In the genomic region with DNA sequence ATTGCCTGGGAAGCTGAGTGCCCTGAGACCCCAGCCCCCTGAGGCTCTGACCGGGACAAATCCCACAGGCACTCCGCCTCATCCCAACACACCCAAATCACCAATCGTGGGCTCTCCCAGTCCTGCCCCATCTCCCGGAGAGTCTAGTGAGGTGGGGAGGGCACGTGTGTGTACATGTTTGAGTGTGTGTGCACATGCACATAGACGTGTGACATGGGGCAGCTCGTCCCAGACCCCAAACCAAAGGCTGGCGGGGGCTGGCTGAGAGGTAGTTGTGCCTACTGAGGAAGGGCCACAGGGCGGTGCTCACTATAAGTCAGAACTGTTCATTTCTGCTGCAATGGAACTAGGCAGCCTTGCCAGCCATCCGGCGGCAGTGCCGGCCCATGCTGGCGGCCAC, we compare ENCODE assay signal across 18 cellular contexts. TPM values are rescaled to one million over a fixed set of nuclear protein-coding genes. Genes with fewer than 3 reads are reported as not detected.
DNase-seq lines count a peak whose midpoint lies in the region; ATAC-seq, FAIRE-seq and TF ChIP-seq lines count a peak whose summit lies in the region.
"Had no signal": no experiment of that assay in that cellular context is flagged by ENCODE, and none has a peak within 500 bp of the region (broad histone marks: within the 10 kb centered on the region; RNA-seq: fewer than 3 reads in every experiment).

No MANE protein-coding gene starts in this region.

- POLR2A ChIA-PET in HepG2 (lab: Yijun Ruan, JAX) = no interaction called here

- no peak overlapping the region for H3K9ac ChIP-seq in HepG2 (ENCODE audit: insufficient read depth, low read depth, low read length)

- BruUV-seq in HepG2 (replicated peaks; lab: Mats Ljungman, UMichigan) = no TSS peak

- no peak for TF ChIP-seq EP300 in HepG2 (IDR thresholded peaks at IDR 0.05; ENCODE audit: low read depth in 2 of 2, low read length in 2 of 2)
- TF ChIP-seq EP300 in HepG2 (CRISPR knock-in tag; IDR thresholded peaks at IDR 0.05; ENCODE audit: borderline replicate concordance) = no peak

- intact Hi-C loops in HepG2 (cut with micrococcal nuclease; ENCODE audit: unreplicated experiment) (no loop called here), right lobe of liver (cut with DNase I) (no loop called here), sciatic nerve (cut with DNase I) (no loop called here)

- FAIRE-seq in HepG2 (lab: Jason Lieb, UNC) = no peak
- FAIRE-seq: GM12878 had no signal

- no peak for TF ChIP-seq RAD21 in HepG2 (CRISPR knock-in tag; IDR thresholded peaks at IDR 0.05)

- 77% methylated on average over 9 of the region's 13 CpGs for WGBS in HepG2 (ENCODE audit: low lambda C conversion rate)
- 67% methylated on average over 3 of the region's 13 CpGs for WGBS in right lobe of liver (ENCODE audit: insufficient coverage, low coverage, low lambda C conversion rate, missing lambda C conversion rate)

- peaks cover 7 to 23% of the 10 kb centered on the region in 2 experiments; a peak in 4 of 5 replicates for H3K27me3 ChIP-seq in HepG2 (ENCODE audit: control insufficient read depth in 1 of 2, insufficient read depth in 2 of 2, low read length in 2 of 2)
- H3K27me3 ChIP-seq in right lobe of liver = no peaks in the 10 kb centered on the region
- H3K27me3 ChIP-seq in osteoblast (ENCODE audit: insufficient read depth, low read length) = peaks cover 37% of the 10 kb centered on the region

- H3K36me3 ChIP-seq in HepG2 (replicated peaks in 1 of 2; ENCODE audit: control insufficient read depth in 1 of 2, insufficient read depth in 2 of 2, low read length in 2 of 2) (no peaks in the 10 kb centered on the region; a peak in 1 of 5 replicates), right lobe of liver (no peaks in the 10 kb centered on the region), osteoblast (ENCODE audit: insufficient read depth, low read length) (peaks cover 5% of the 10 kb centered on the region)

- TF ChIP-seq POLR2A in HepG2 (IDR thresholded peaks at IDR 0.05; ENCODE audit: insufficient read depth in 1 of 2, low read depth in 2 of 2, low read length in 2 of 2) = no peak
- TF ChIP-seq POLR2A in right lobe of liver (IDR thresholded peaks at IDR 0.05) = no peak

- ATAC-seq in HepG2 = no peak
- no peak for ATAC-seq in right lobe of liver
- ATAC-seq in sciatic nerve = no peak
- no peak for ATAC-seq in GM18870 (IDR thresholded peaks at IDR 0.05; ENCODE audit: unreplicated experiment)
- ATAC-seq: GM12878 had no signal

- no peak overlapping the region for H3K4me3 ChIP-seq in HepG2 (replicated peaks in 1 of 3; ENCODE audit: insufficient read depth in 1 of 3, low read depth in 2 of 3, low read length in 3 of 3)
- H3K4me3 ChIP-seq in right lobe of liver = no peak overlapping the region
- no peak overlapping the region for H3K4me3 ChIP-seq in osteoblast (ENCODE audit: insufficient read depth, low read length)
- H3K4me3 ChIP-seq: GM12878 had no signal

- no peak for TF ChIP-seq CTCF in HepG2 (CRISPR knock-in tag; IDR thresholded peaks at IDR 0.05)
- TF ChIP-seq CTCF in right lobe of liver (IDR thresholded peaks at IDR 0.05) = no peak
- no peak for TF ChIP-seq CTCF in osteoblast (IDR thresholded peaks at IDR 0.05; ENCODE audit: extremely low read depth, low read depth, low read length)

- H3K27ac ChIP-seq in HepG2 (ENCODE audit: extremely low read length, insufficient read depth, low read length) (no peak overlapping the region), right lobe of liver (no peak overlapping the region), osteoblast (ENCODE audit: low read depth, low read length) (no peak overlapping the region)
- H3K27ac ChIP-seq: HL-60 had no signal

- in situ Hi-C loops in HepG2 (cut with HindIII; ENCODE audit: extremely low pct_ligation_motif_present, low pct_unique_long_range_greater_than_20kb) = no loop called here

- H3K9me3 ChIP-seq in HepG2 (ENCODE audit: low read length) (no peaks in the 10 kb centered on the region), right lobe of liver (no peaks in the 10 kb centered on the region), osteoblast (ENCODE audit: low read depth, low read length) (no peaks in the 10 kb centered on the region)

- H4K20me1 ChIP-seq in HepG2 (ENCODE audit: insufficient read depth, low read length) = peaks cover 5% of the 10 kb centered on the region; the same call in 1 of the 2 replicates
- H4K20me1 ChIP-seq in osteoblast (ENCODE audit: insufficient read depth, low read length) = peaks cover 2% of the 10 kb centered on the region

- CTCF ChIA-PET in HepG2 (lab: Yijun Ruan, JAX; ENCODE audit: low intra/inter-chr PET ratio, low total read pairs) = no interaction called here

- H2AFZ ChIP-seq in HepG2 (ENCODE audit: low read length) = no peak overlapping the region
- no peak overlapping the region for H2AFZ ChIP-seq in osteoblast (ENCODE audit: low read length)

- no peak overlapping the region for H3K4me2 ChIP-seq in HepG2 (ENCODE audit: low read depth, low read length)
- peak overlapping the region; percentile 28 for H3K4me2 ChIP-seq in osteoblast (ENCODE audit: insufficient read depth, low read length)

- no peak for DNase-seq in HepG2 (ENCODE audit: low spot score)
- DNase-seq in right lobe of liver = no peak
- no peak for DNase-seq in osteoblast (ENCODE audit: insufficient read length, low spot score, missing footprints)
- no peak for DNase-seq in sciatic nerve (ENCODE audit: low spot score)
- DNase-seq: 8988T; ACHN; Calu3; CD4-positive, alpha-beta T cell; DMS 273 treated with DMSO at 0.1 percent for 48 hours; HCEC 1CT; HFFc6; IMR-90; KBM-7 had no signal

- no peaks in the 10 kb centered on the region for H3K79me2 ChIP-seq in HepG2 (ENCODE audit: insufficient read depth, low read length)
- no peaks in the 10 kb centered on the region for H3K79me2 ChIP-seq in osteoblast (ENCODE audit: insufficient read depth, low read length)

- H3K4me1 ChIP-seq in HepG2 (ENCODE audit: insufficient read depth, low read length) = peaks cover 36% of the 10 kb centered on the region
- H3K4me1 ChIP-seq in right lobe of liver = peaks cover 0 to 3% (median 0%) of the 10 kb centered on the region in 4 donors
- H3K4me1 ChIP-seq in osteoblast (ENCODE audit: insufficient read depth, low read length) = peaks cover 7% of the 10 kb centered on the region

RNA-seq across cellular contexts. Expression of a gene that starts 8.6 kb away (rescaled TPM):
- total RNA-seq in HepG2 (2016; rRNA removed; fragmentation: Illumina TruSeq; extraction: Trizol) (0.09 and 0.18 TPM in 2 replicates), right lobe of liver (under 1 TPM; 0.15 to 0.98 (median 0.35) TPM), osteoblast (not detected in 2 replicates), sciatic nerve (0.53 TPM)
- not detected in 2 replicates for total RNA-seq in HepG2 (2016; cell fraction: cytosol; rRNA removed; fragmentation: Illumina TruSeq; extraction: Trizol; ENCODE audit: low read depth)
- total RNA-seq in HepG2 (2016; cell fraction: insoluble cytoplasmic fraction; rRNA removed; fragmentation: Illumina TruSeq; extraction: Trizol) = 0.13 and 0.17 TPM in 2 replicates
- total RNA-seq in HepG2 (2016; cell fraction: membrane; rRNA removed; fragmentation: Illumina TruSeq; extraction: Trizol) = 0.12 TPM in 1 of 2 replicates, not detected in the other
- total RNA-seq in HepG2 (2016; cell fraction: nucleus; rRNA removed; fragmentation: Illumina TruSeq; extraction: Trizol) = not detected in 2 replicates
- polyA plus RNA-seq in HepG2 (2011; rRNA removed) = 0.18 and 0.40 TPM in 2 replicates
- polyA plus RNA-seq in HepG2 (2011; cell fraction: cytosol; rRNA removed) = 0.18 and 0.44 TPM in 2 replicates
- 0.35 and 0.64 TPM in 2 replicates for polyA plus RNA-seq in HepG2 (2011; cell fraction: nucleus; rRNA removed)
- 0.40 and 0.47 TPM in 2 replicates for polyA plus RNA-seq in HepG2 (2012)
- 0.08 TPM in 1 of 2 replicates, not detected in the other for polyA plus RNA-seq in HepG2 (2016; cell fraction: cytosol; fragmentation: Illumina TruSeq; extraction: Trizol; ENCODE audit: low read depth)
- polyA plus RNA-seq in HepG2 (2016; cell fraction: insoluble cytoplasmic fraction; fragmentation: Illumina TruSeq; extraction: Trizol; ENCODE audit: low read depth) = 0.26 TPM in 1 of 2 replicates, not detected in the other
- polyA plus RNA-seq in HepG2 (2016; cell fraction: membrane; fragmentation: Illumina TruSeq; extraction: Trizol; ENCODE audit: low read depth) = 0.15 and 0.21 TPM in 2 replicates
- 0.27 TPM in 1 of 2 replicates, not detected in the other for polyA plus RNA-seq in HepG2 (2016; cell fraction: nucleus; fragmentation: Illumina TruSeq; extraction: Trizol; ENCODE audit: insufficient read depth, low read depth)
- 0.84 TPM in 1 of 2 replicates, not detected in the other for polyA minus RNA-seq in HepG2 (2011; rRNA and poly(A)+ RNA removed; ENCODE audit: low replicate concordance)
- not detected in 2 replicates for polyA minus RNA-seq in HepG2 (2011; cell fraction: cytosol; rRNA and poly(A)+ RNA removed)
- polyA minus RNA-seq in HepG2 (2011; cell fraction: nucleus; rRNA and poly(A)+ RNA removed) = not detected in 2 replicates
- total RNA-seq: Daoy, HFFc6, IMR-90 had no signal

RNA-seq across cellular contexts. Expression of a gene that starts 14.8 kb away (rescaled TPM):
- total RNA-seq in HepG2 (2016; rRNA removed; fragmentation: Illumina TruSeq; extraction: Trizol) (128 and 187 TPM in 2 replicates), right lobe of liver (10 to 100 TPM; 10.2 to 57.1 (median 15.2) TPM), osteoblast (67.3 and 73.1 TPM in 2 replicates), sciatic nerve (64.4 TPM)
- 86.8 and 92.1 TPM in 2 replicates for total RNA-seq in HepG2 (2016; cell fraction: cytosol; rRNA removed; fragmentation: Illumina TruSeq; extraction: Trizol; ENCODE audit: low read depth)
- 110 and 194 TPM in 2 replicates for total RNA-seq in HepG2 (2016; cell fraction: insoluble cytoplasmic fraction; rRNA removed; fragmentation: Illumina TruSeq; extraction: Trizol)
- 93.3 and 93.5 TPM in 2 replicates for total RNA-seq in HepG2 (2016; cell fraction: membrane; rRNA removed; fragmentation: Illumina TruSeq; extraction: Trizol)
- 150 and 173 TPM in 2 replicates for total RNA-seq in HepG2 (2016; cell fraction: nucleus; rRNA removed; fragmentation: Illumina TruSeq; extraction: Trizol)
- polyA plus RNA-seq in HepG2 (2011; rRNA removed) = 28.1 and 68.9 TPM in 2 replicates
- 33.1 and 34.9 TPM in 2 replicates for polyA plus RNA-seq in HepG2 (2011; cell fraction: cytosol; rRNA removed)
- 340 and 407 TPM in 2 replicates for polyA plus RNA-seq in HepG2 (2011; cell fraction: nucleus; rRNA removed)
- 81.3 and 104 TPM in 2 replicates for polyA plus RNA-seq in HepG2 (2012)
- 49.5 and 55.8 TPM in 2 replicates for polyA plus RNA-seq in HepG2 (2016; cell fraction: cytosol; fragmentation: Illumina TruSeq; extraction: Trizol; ENCODE audit: low read depth)
- 117 and 128 TPM in 2 replicates for polyA plus RNA-seq in HepG2 (2016; cell fraction: insoluble cytoplasmic fraction; fragmentation: Illumina TruSeq; extraction: Trizol; ENCODE audit: low read depth)
- polyA plus RNA-seq in HepG2 (2016; cell fraction: membrane; fragmentation: Illumina TruSeq; extraction: Trizol; ENCODE audit: low read depth) = 64.4 TPM in 2 replicates
- polyA plus RNA-seq in HepG2 (2016; cell fraction: nucleus; fragmentation: Illumina TruSeq; extraction: Trizol; ENCODE audit: insufficient read depth, low read depth) = 435 and 459 TPM in 2 replicates
- polyA minus RNA-seq in HepG2 (2011; rRNA and poly(A)+ RNA removed; ENCODE audit: low replicate concordance) = 8.9 and 43.8 TPM in 2 replicates
- polyA minus RNA-seq in HepG2 (2011; cell fraction: cytosol; rRNA and poly(A)+ RNA removed) = 24.2 and 37.5 TPM in 2 replicates
- polyA minus RNA-seq in HepG2 (2011; cell fraction: nucleus; rRNA and poly(A)+ RNA removed) = 34.4 and 55.3 TPM in 2 replicates

RNA-seq across cellular contexts. Expression of a gene that starts 26.9 kb away (rescaled TPM):
- total RNA-seq in HepG2 (2016; rRNA removed; fragmentation: Illumina TruSeq; extraction: Trizol) (84.2 and 250 TPM in 2 replicates), right lobe of liver (10 to 100 TPM; 22.8 to 70.0 (median 41.3) TPM), osteoblast (144 and 250 TPM in 2 replicates), sciatic nerve (87.4 TPM)
- 92.1 and 114 TPM in 2 replicates for total RNA-seq in HepG2 (2016; cell fraction: cytosol; rRNA removed; fragmentation: Illumina TruSeq; extraction: Trizol; ENCODE audit: low read depth)
- total RNA-seq in HepG2 (2016; cell fraction: insoluble cytoplasmic fraction; rRNA removed; fragmentation: Illumina TruSeq; extraction: Trizol) = 90.4 and 246 TPM in 2 replicates
- total RNA-seq in HepG2 (2016; cell fraction: membrane; rRNA removed; fragmentation: Illumina TruSeq; extraction: Trizol) = 55.3 and 74.3 TPM in 2 replicates
- total RNA-seq in HepG2 (2016; cell fraction: nucleus; rRNA removed; fragmentation: Illumina TruSeq; extraction: Trizol) = 170 and 197 TPM in 2 replicates
- polyA plus RNA-seq in HepG2 (2011; rRNA removed) = 196 and 258 TPM in 2 replicates
- polyA plus RNA-seq in HepG2 (2011; cell fraction: cytosol; rRNA removed) = 338 and 484 TPM in 2 replicates
- polyA plus RNA-seq in HepG2 (2011; cell fraction: nucleus; rRNA removed) = 620 and 660 TPM in 2 replicates
- 207 and 213 TPM in 2 replicates for polyA plus RNA-seq in HepG2 (2012)
- 111 and 128 TPM in 2 replicates for polyA plus RNA-seq in HepG2 (2016; cell fraction: cytosol; fragmentation: Illumina TruSeq; extraction: Trizol; ENCODE audit: low read depth)
- 97.6 and 108 TPM in 2 replicates for polyA plus RNA-seq in HepG2 (2016; cell fraction: insoluble cytoplasmic fraction; fragmentation: Illumina TruSeq; extraction: Trizol; ENCODE audit: low read depth)
- polyA plus RNA-seq in HepG2 (2016; cell fraction: membrane; fragmentation: Illumina TruSeq; extraction: Trizol; ENCODE audit: low read depth) = 58.9 and 66.6 TPM in 2 replicates
- 462 and 471 TPM in 2 replicates for polyA plus RNA-seq in HepG2 (2016; cell fraction: nucleus; fragmentation: Illumina TruSeq; extraction: Trizol; ENCODE audit: insufficient read depth, low read depth)
- polyA minus RNA-seq in HepG2 (2011; rRNA and poly(A)+ RNA removed; ENCODE audit: low replicate concordance) = 170 and 432 TPM in 2 replicates
- polyA minus RNA-seq in HepG2 (2011; cell fraction: cytosol; rRNA and poly(A)+ RNA removed) = 173 and 183 TPM in 2 replicates
- 79.1 and 82.6 TPM in 2 replicates for polyA minus RNA-seq in HepG2 (2011; cell fraction: nucleus; rRNA and poly(A)+ RNA removed)
- total RNA-seq: H4 had no signal

RNA-seq across cellular contexts. Expression of a gene that starts 28.5 kb away (rescaled TPM):
- total RNA-seq in HepG2 (2016; rRNA removed; fragmentation: Illumina TruSeq; extraction: Trizol) (15.1 and 23.0 TPM in 2 replicates), right lobe of liver (10 to 100 TPM in 2 of 6 experiments, 1 to 10 TPM in 4; 8.1 to 12.8 (median 10.0) TPM), osteoblast (14.5 and 18.0 TPM in 2 replicates), sciatic nerve (28.6 TPM)
- total RNA-seq in HepG2 (2016; cell fraction: cytosol; rRNA removed; fragmentation: Illumina TruSeq; extraction: Trizol; ENCODE audit: low read depth) = 36.0 and 37.2 TPM in 2 replicates
- 17.3 and 23.3 TPM in 2 replicates for total RNA-seq in HepG2 (2016; cell fraction: insoluble cytoplasmic fraction; rRNA removed; fragmentation: Illumina TruSeq; extraction: Trizol)
- 41.6 and 45.9 TPM in 2 replicates for total RNA-seq in HepG2 (2016; cell fraction: membrane; rRNA removed; fragmentation: Illumina TruSeq; extraction: Trizol)
- 14.0 and 14.1 TPM in 2 replicates for total RNA-seq in HepG2 (2016; cell fraction: nucleus; rRNA removed; fragmentation: Illumina TruSeq; extraction: Trizol)
- polyA plus RNA-seq in HepG2 (2011; rRNA removed) = 21.4 and 26.2 TPM in 2 replicates
- 14.8 and 24.4 TPM in 2 replicates for polyA plus RNA-seq in HepG2 (2011; cell fraction: cytosol; rRNA removed)
- 83.8 and 91.3 TPM in 2 replicates for polyA plus RNA-seq in HepG2 (2011; cell fraction: nucleus; rRNA removed)
- polyA plus RNA-seq in HepG2 (2012) = 12.2 and 16.1 TPM in 2 replicates
- 22.9 and 25.4 TPM in 2 replicates for polyA plus RNA-seq in HepG2 (2016; cell fraction: cytosol; fragmentation: Illumina TruSeq; extraction: Trizol; ENCODE audit: low read depth)
- polyA plus RNA-seq in HepG2 (2016; cell fraction: insoluble cytoplasmic fraction; fragmentation: Illumina TruSeq; extraction: Trizol; ENCODE audit: low read depth) = 19.2 and 20.2 TPM in 2 replicates
- 32.0 and 34.1 TPM in 2 replicates for polyA plus RNA-seq in HepG2 (2016; cell fraction: membrane; fragmentation: Illumina TruSeq; extraction: Trizol; ENCODE audit: low read depth)
- 36.7 and 43.4 TPM in 2 replicates for polyA plus RNA-seq in HepG2 (2016; cell fraction: nucleus; fragmentation: Illumina TruSeq; extraction: Trizol; ENCODE audit: insufficient read depth, low read depth)
- 11.5 and 25.6 TPM in 2 replicates for polyA minus RNA-seq in HepG2 (2011; rRNA and poly(A)+ RNA removed; ENCODE audit: low replicate concordance)
- 12.9 and 17.8 TPM in 2 replicates for polyA minus RNA-seq in HepG2 (2011; cell fraction: cytosol; rRNA and poly(A)+ RNA removed)
- 14.2 and 18.7 TPM in 2 replicates for polyA minus RNA-seq in HepG2 (2011; cell fraction: nucleus; rRNA and poly(A)+ RNA removed)

RNA-seq across cellular contexts. Expression of a gene that starts 28.6 kb away (rescaled TPM):
- total RNA-seq in HepG2 (2016; rRNA removed; fragmentation: Illumina TruSeq; extraction: Trizol) (21.9 TPM in 2 replicates), right lobe of liver (1 to 10 TPM; 5.0 to 9.5 (median 8.2) TPM), osteoblast (14.8 and 15.6 TPM in 2 replicates), sciatic nerve (20.6 TPM)
- total RNA-seq in HepG2 (2016; cell fraction: cytosol; rRNA removed; fragmentation: Illumina TruSeq; extraction: Trizol; ENCODE audit: low read depth) = 11.4 and 12.8 TPM in 2 replicates
- total RNA-seq in HepG2 (2016; cell fraction: insoluble cytoplasmic fraction; rRNA removed; fragmentation: Illumina TruSeq; extraction: Trizol) = 16.8 and 22.4 TPM in 2 replicates
- total RNA-seq in HepG2 (2016; cell fraction: membrane; rRNA removed; fragmentation: Illumina TruSeq; extraction: Trizol) = 13.8 and 15.9 TPM in 2 replicates
- 16.7 and 17.2 TPM in 2 replicates for total RNA-seq in HepG2 (2016; cell fraction: nucleus; rRNA removed; fragmentation: Illumina TruSeq; extraction: Trizol)
- 13.3 and 18.5 TPM in 2 replicates for polyA plus RNA-seq in HepG2 (2011; rRNA removed)
- polyA plus RNA-seq in HepG2 (2011; cell fraction: cytosol; rRNA removed) = 11.8 and 19.4 TPM in 2 replicates
- 63.3 and 73.6 TPM in 2 replicates for polyA plus RNA-seq in HepG2 (2011; cell fraction: nucleus; rRNA removed)
- 11.6 and 15.1 TPM in 2 replicates for polyA plus RNA-seq in HepG2 (2012)
- 12.4 and 16.5 TPM in 2 replicates for polyA plus RNA-seq in HepG2 (2016; cell fraction: cytosol; fragmentation: Illumina TruSeq; extraction: Trizol; ENCODE audit: low read depth)
- polyA plus RNA-seq in HepG2 (2016; cell fraction: insoluble cytoplasmic fraction; fragmentation: Illumina TruSeq; extraction: Trizol; ENCODE audit: low read depth) = 20.9 and 22.4 TPM in 2 replicates
- polyA plus RNA-seq in HepG2 (2016; cell fraction: membrane; fragmentation: Illumina TruSeq; extraction: Trizol; ENCODE audit: low read depth) = 13.3 and 14.9 TPM in 2 replicates
- polyA plus RNA-seq in HepG2 (2016; cell fraction: nucleus; fragmentation: Illumina TruSeq; extraction: Trizol; ENCODE audit: insufficient read depth, low read depth) = 39.4 and 44.9 TPM in 2 replicates
- polyA minus RNA-seq in HepG2 (2011; rRNA and poly(A)+ RNA removed; ENCODE audit: low replicate concordance) = 23.1 and 25.7 TPM in 2 replicates
- polyA minus RNA-seq in HepG2 (2011; cell fraction: cytosol; rRNA and poly(A)+ RNA removed) = 15.2 and 18.6 TPM in 2 replicates
- polyA minus RNA-seq in HepG2 (2011; cell fraction: nucleus; rRNA and poly(A)+ RNA removed) = 19.3 and 20.7 TPM in 2 replicates
